11 cellular contexts compared by ENCODE assay signal in genomic region chr7:4769753-4770152, GRCh38. TPM values are rescaled to one million over a fixed set of nuclear protein-coding genes. Genes with fewer than 3 reads are reported as not detected.
DNase-seq lines count a peak whose midpoint lies in the region; ATAC-seq, FAIRE-seq and TF ChIP-seq lines count a peak whose summit lies in the region.
"Had no signal": no experiment of that assay in that cellular context is flagged by ENCODE, and none has a peak within 500 bp of the region (broad histone marks: within the 10 kb centered on the region; RNA-seq: fewer than 3 reads in every experiment).

No MANE protein-coding gene starts in this region.

- CTCF ChIA-PET in HepG2 (lab: Yijun Ruan, JAX; ENCODE audit: low intra/inter-chr PET ratio, low total read pairs): no interaction called here

- WGBS in right lobe of liver (ENCODE audit: insufficient coverage, low coverage, low lambda C conversion rate, missing lambda C conversion rate): 26% methylated on average over 7 of the region's 7 CpGs
- 89% methylated on average over 7 of the region's 7 CpGs for WGBS in HepG2 (ENCODE audit: low lambda C conversion rate)
- WGBS in aorta, 2 donors: 26 to 34% methylated on average over 7 of the region's 7 CpGs

- H3K27ac ChIP-seq in right lobe of liver: no peak overlapping the region
- no peak overlapping the region for H3K27ac ChIP-seq in HepG2 (ENCODE audit: extremely low read length, insufficient read depth, low read length)
- no peak overlapping the region for H3K27ac ChIP-seq in upper lobe of right lung
- no peak overlapping the region for H3K27ac ChIP-seq in aorta (ENCODE audit: low read depth in 1 of 2, low read length in 2 of 2)
- H3K27ac ChIP-seq: skin epidermis had no signal

- POLR2A ChIA-PET in HepG2 (lab: Yijun Ruan, JAX): no interaction called here

- H2AFZ ChIP-seq in HepG2 (ENCODE audit: low read length): no peak overlapping the region

- FAIRE-seq in HepG2 (lab: Jason Lieb, UNC): no peak

- peaks cover 14% of the 10 kb centered on the region for H3K4me1 Mint-ChIP-seq in T-helper 17 cell
- H3K4me1 Mint-ChIP-seq in glutamatergic neuron (ENCODE audit: low read depth, unreplicated experiment): peaks cover 6% of the 10 kb centered on the region

- H3K4me1 ChIP-seq in right lobe of liver (peaks cover 0 to 11% (median 3%) of the 10 kb centered on the region in 4 donors), HepG2 (ENCODE audit: insufficient read depth, low read length) (peaks cover 17% of the 10 kb centered on the region), upper lobe of right lung (peaks cover 11% of the 10 kb centered on the region), aorta (ENCODE audit: control insufficient read depth in 1 of 2, insufficient read depth in 2 of 2, low read length in 2 of 2) (no peaks in the 10 kb centered on the region)

- peaks cover 2% of the 10 kb centered on the region for H3K9me3 Mint-ChIP-seq in glutamatergic neuron (ENCODE audit: unreplicated experiment)

- in situ Hi-C loops in HepG2 (cut with HindIII; ENCODE audit: extremely low pct_ligation_motif_present, low pct_unique_long_range_greater_than_20kb): loop anchor here (25.0 kb wide), 1 partner anchor 157 kb away; no protein-coding TSS in a partner anchor

- DNase-seq in right lobe of liver (no peak), HepG2 (ENCODE audit: low spot score) (no peak), T-helper 17 cell (no peak), glutamatergic neuron (no peak), upper lobe of right lung (no peak), aorta (no peak), cerebellar nuclear complex (lab: John Stamatoyannopoulos, UW) (no peak)
- DNase-seq: activated CD4-positive, alpha-beta T cell treated with anti-CD3 and anti-CD28 coated beads for 1 hour; activated naive CD4-positive, alpha-beta T cell treated with Interleukin-2 at 50 U/mL for 16 hours had no signal

- no peaks in the 10 kb centered on the region for H4K20me1 ChIP-seq in HepG2 (ENCODE audit: insufficient read depth, low read length)

- H3K9me3 ChIP-seq in right lobe of liver: no peaks in the 10 kb centered on the region
- no peaks in the 10 kb centered on the region for H3K9me3 ChIP-seq in HepG2 (ENCODE audit: low read length)
- H3K9me3 ChIP-seq in T-helper 17 cell (ENCODE audit: control insufficient read depth, low read length, poor library complexity, severe bottlenecking): no peaks in the 10 kb centered on the region
- H3K9me3 ChIP-seq in upper lobe of right lung: no peaks in the 10 kb centered on the region
- H3K9me3 ChIP-seq in aorta (ENCODE audit: control insufficient read depth, low read length): no peaks in the 10 kb centered on the region

- TF ChIP-seq POLR2A in right lobe of liver (IDR thresholded peaks at IDR 0.05) (no peak), HepG2 (IDR thresholded peaks at IDR 0.05; ENCODE audit: insufficient read depth in 1 of 2, low read depth in 2 of 2, low read length in 2 of 2) (no peak)

- intact Hi-C loops in right lobe of liver (cut with DNase I): no loop called here
- intact Hi-C loops in HepG2 (cut with micrococcal nuclease; ENCODE audit: unreplicated experiment): no loop called here
- intact Hi-C loops in upper lobe of right lung (cut with DNase I): no loop called here
- intact Hi-C loops in aorta (cut with DNase I): no loop called here

- no peak overlapping the region for H3K4me3 Mint-ChIP-seq in T-helper 17 cell
- H3K4me3 Mint-ChIP-seq in glutamatergic neuron (ENCODE audit: unreplicated experiment): no peak overlapping the region

- H3K36me3 ChIP-seq in right lobe of liver (no peaks in the 10 kb centered on the region), HepG2 (replicated peaks in 1 of 2; ENCODE audit: control insufficient read depth in 1 of 2, insufficient read depth in 2 of 2, low read length in 2 of 2) (no peaks in the 10 kb centered on the region; a peak in 1 of 5 replicates), upper lobe of right lung (peaks cover 10% of the 10 kb centered on the region), aorta (ENCODE audit: control insufficient read depth in 1 of 2, insufficient read depth in 2 of 2, low read length in 1 of 2) (no peaks in the 10 kb centered on the region)

- TF ChIP-seq EP300 in HepG2 (IDR thresholded peaks at IDR 0.05; ENCODE audit: low read depth in 2 of 2, low read length in 2 of 2): no peak
- TF ChIP-seq EP300 in HepG2 (CRISPR knock-in tag; IDR thresholded peaks at IDR 0.05; ENCODE audit: borderline replicate concordance): no peak

- H3K9ac ChIP-seq in HepG2 (ENCODE audit: insufficient read depth, low read depth, low read length): no peak overlapping the region

- H3K4me2 ChIP-seq in HepG2 (ENCODE audit: low read depth, low read length): no peak overlapping the region

- H3K27me3 Mint-ChIP-seq in T-helper 17 cell: no peaks in the 10 kb centered on the region
- peaks cover 7% of the 10 kb centered on the region for H3K27me3 Mint-ChIP-seq in glutamatergic neuron (ENCODE audit: unreplicated experiment)

- ATAC-seq in right lobe of liver (peak in 3 of 4 donors; percentile 16 to 36 (median 24)), HepG2 (no peak), T-helper 17 cell (no peak), upper lobe of right lung (peak; percentile 28), aorta (ENCODE audit: low FRiP score) (no peak), GM21515 (IDR thresholded peaks at IDR 0.05; ENCODE audit: unreplicated experiment) (no peak)

- H3K36me3 Mint-ChIP-seq in T-helper 17 cell (ENCODE audit: low read depth) (no peaks in the 10 kb centered on the region), glutamatergic neuron (ENCODE audit: unreplicated experiment) (no peaks in the 10 kb centered on the region)

- H3K27ac Mint-ChIP-seq in T-helper 17 cell: peak overlapping the region; percentile 63
- H3K27ac Mint-ChIP-seq in glutamatergic neuron (ENCODE audit: unreplicated experiment): peak overlapping the region; percentile 30

- no peak for TF ChIP-seq RAD21 in HepG2 (CRISPR knock-in tag; IDR thresholded peaks at IDR 0.05)

- H3K27me3 ChIP-seq in right lobe of liver: no peaks in the 10 kb centered on the region
- no peaks in the 10 kb centered on the region; a peak in 1 of 5 replicates for H3K27me3 ChIP-seq in HepG2 (ENCODE audit: control insufficient read depth in 1 of 2, insufficient read depth in 2 of 2, low read length in 2 of 2)
- H3K27me3 ChIP-seq in upper lobe of right lung: no peaks in the 10 kb centered on the region
- no peaks in the 10 kb centered on the region for H3K27me3 ChIP-seq in aorta (ENCODE audit: control insufficient read depth in 1 of 2, insufficient read depth in 2 of 2, low read length in 1 of 2)

- H3K4me3 ChIP-seq in right lobe of liver: no peak overlapping the region
- no peak overlapping the region for H3K4me3 ChIP-seq in HepG2 (replicated peaks in 1 of 3; ENCODE audit: insufficient read depth in 1 of 3, low read depth in 2 of 3, low read length in 3 of 3)
- H3K4me3 ChIP-seq in upper lobe of right lung: no peak overlapping the region
- no peak overlapping the region for H3K4me3 ChIP-seq in aorta (ENCODE audit: low read length in 2 of 2)
- H3K4me3 ChIP-seq: skin epidermis had no signal

- TF ChIP-seq CTCF in right lobe of liver (IDR thresholded peaks at IDR 0.05) (no peak), HepG2 (CRISPR knock-in tag; IDR thresholded peaks at IDR 0.05) (no peak), glutamatergic neuron (IDR thresholded peaks at IDR 0.05; ENCODE audit: partially characterized antibody, unreplicated experiment) (no peak), upper lobe of right lung (IDR thresholded peaks at IDR 0.05) (no peak)

- H3K79me2 ChIP-seq in HepG2 (ENCODE audit: insufficient read depth, low read length): peaks cover 5% of the 10 kb centered on the region

- no TSS peak for BruUV-seq in HepG2 (replicated peaks; lab: Mats Ljungman, UMichigan)

TF ChIP-seq in HepG2, 621 proteins besides CTCF, POLR2A, EP300 and RAD21 (continues in another document):
- TF ChIP-seq ZNF20 (CRISPR knock-in tag; IDR thresholded peaks at IDR 0.05) (no peak), HOXA9 (CRISPR knock-in tag; IDR thresholded peaks at IDR 0.05; ENCODE audit: borderline replicate concordance) (no peak)

RNA-seq across cellular contexts. Expression of gene AP5Z1, which starts 5.7 kb away (rescaled TPM):
- total RNA-seq in right lobe of liver (10 to 100 TPM in 5 of 6 experiments, 1 to 10 TPM in 1; 9.7 to 23.6 (median 14.2) TPM), HepG2 (2016; rRNA removed; fragmentation: Illumina TruSeq; extraction: Trizol) (7.4 and 15.1 TPM in 2 replicates), T-helper 17 cell (100 to 1,000 TPM in 1 of 2 donors, 10 to 100 TPM in 1; 87.6 to 112 TPM), glutamatergic neuron (ENCODE audit: unreplicated experiment) (49.8 TPM), upper lobe of right lung (48.9 TPM), aorta (10 to 100 TPM; 30.7 to 45.3 TPM)
- total RNA-seq in HepG2 (2016; cell fraction: cytosol; rRNA removed; fragmentation: Illumina TruSeq; extraction: Trizol; ENCODE audit: low read depth): 3.5 and 6.4 TPM in 2 replicates
- total RNA-seq in HepG2 (2016; cell fraction: insoluble cytoplasmic fraction; rRNA removed; fragmentation: Illumina TruSeq; extraction: Trizol): 7.5 and 15.3 TPM in 2 replicates
- total RNA-seq in HepG2 (2016; cell fraction: membrane; rRNA removed; fragmentation: Illumina TruSeq; extraction: Trizol): 4.1 and 5.0 TPM in 2 replicates
- 18.0 and 18.9 TPM in 2 replicates for total RNA-seq in HepG2 (2016; cell fraction: nucleus; rRNA removed; fragmentation: Illumina TruSeq; extraction: Trizol)
- polyA plus RNA-seq in HepG2 (2011; rRNA removed) (9.3 and 16.0 TPM in 2 replicates), aorta (10 to 100 TPM; 12.5 to 99.9 TPM)
- 3.8 and 7.7 TPM in 2 replicates for polyA plus RNA-seq in HepG2 (2011; cell fraction: cytosol; rRNA removed)
- 83.4 and 101 TPM in 2 replicates for polyA plus RNA-seq in HepG2 (2011; cell fraction: nucleus; rRNA removed)
- 5.9 and 7.4 TPM in 2 replicates for polyA plus RNA-seq in HepG2 (2012)
- 1.8 and 2.1 TPM in 2 replicates for polyA plus RNA-seq in HepG2 (2016; cell fraction: cytosol; fragmentation: Illumina TruSeq; extraction: Trizol; ENCODE audit: low read depth)
- 7.7 and 9.3 TPM in 2 replicates for polyA plus RNA-seq in HepG2 (2016; cell fraction: insoluble cytoplasmic fraction; fragmentation: Illumina TruSeq; extraction: Trizol; ENCODE audit: low read depth)
- 3.1 and 4.0 TPM in 2 replicates for polyA plus RNA-seq in HepG2 (2016; cell fraction: membrane; fragmentation: Illumina TruSeq; extraction: Trizol; ENCODE audit: low read depth)
- polyA plus RNA-seq in HepG2 (2016; cell fraction: nucleus; fragmentation: Illumina TruSeq; extraction: Trizol; ENCODE audit: insufficient read depth, low read depth): 42.6 and 43.4 TPM in 2 replicates
- 14.8 and 17.9 TPM in 2 replicates for polyA minus RNA-seq in HepG2 (2011; rRNA and poly(A)+ RNA removed; ENCODE audit: low replicate concordance)
- 6.2 and 7.0 TPM in 2 replicates for polyA minus RNA-seq in HepG2 (2011; cell fraction: cytosol; rRNA and poly(A)+ RNA removed)
- polyA minus RNA-seq in HepG2 (2011; cell fraction: nucleus; rRNA and poly(A)+ RNA removed): 28.0 and 28.3 TPM in 2 replicates

Comparison
In these comparisons a context has a peak if more than half of its experiments do, and no peak if none do; other contexts are left out.
1. ATAC-seq: peak in right lobe of liver (3 of 4) and upper lobe of right lung (single experiment); none in HepG2 (single experiment), T-helper 17 cell (single experiment), aorta (single experiment) and GM21515 (single experiment).